ENCODE assay signal across 9 cellular contexts in genomic region chr19:6464070-6464873, GRCh38. TPM values are rescaled to one million over a fixed set of nuclear protein-coding genes. Genes with fewer than 3 reads are reported as not detected.
DNase-seq lines count a peak whose midpoint lies in the region; ATAC-seq and TF ChIP-seq lines count a peak whose summit lies in the region.
"Had no signal": no experiment of that assay in that cellular context is flagged by ENCODE, and none has a peak within 500 bp of the region (broad histone marks: within the 10 kb centered on the region; RNA-seq: fewer than 3 reads in every experiment).

TSS of gene CRB3 (plus strand) at chr19:6464271. CDS start at chr19:6464702, 431 bp downstream.

- DNase-seq in NCI-H187 (lab: John Stamatoyannopoulos, UW) (peak; percentile 53 to 63), NCI-H187 treated with DMSO at 0.1 percent for 48 hours (lab: John Stamatoyannopoulos, UW) (no peak), kidney tubule cell (ENCODE audit: low spot score) (peak; percentile 87), suprapubic skin (ENCODE audit: low spot score in 2 of 2) (peak; percentile 83 to 90), NCI-H446 treated with DMSO at 0.1 percent for 48 hours (lab: John Stamatoyannopoulos, UW) (no peak)
- peak; percentile 72 for DNase-seq in activated T-cell treated with anti-CD3 and anti-CD28 coated beads, Interleukin-2, amount 50 U/mL, for 1 hour

- ATAC-seq in HG03460 (IDR thresholded peaks at IDR 0.05; ENCODE audit: unreplicated experiment) (no peak), GM18520 (IDR thresholded peaks at IDR 0.05; ENCODE audit: unreplicated experiment) (no peak)

- peaks cover 34% of the 10 kb centered on the region for H3K4me1 ChIP-seq in suprapubic skin

- TF ChIP-seq CTCF in suprapubic skin (IDR thresholded peaks at IDR 0.05): no peak

- TF ChIP-seq POLR2A in suprapubic skin (IDR thresholded peaks at IDR 0.05): no peak

- no peak for TF ChIP-seq EP300 in suprapubic skin (IDR thresholded peaks at IDR 0.05)

- no peaks in the 10 kb centered on the region for H3K9me3 ChIP-seq in suprapubic skin
- H3K9me3 ChIP-seq: neutrophil had no signal

- H3K27me3 ChIP-seq in suprapubic skin: peaks cover 12% of the 10 kb centered on the region

- peaks cover 7% of the 10 kb centered on the region for H3K36me3 ChIP-seq in suprapubic skin

- 7% methylated on average over 29 of the region's 65 CpGs for WGBS in suprapubic skin

- peak within 1 kb of the TSS; percentile 77 for H3K27ac ChIP-seq in suprapubic skin
- H3K27ac ChIP-seq: neutrophil had no signal

- peak within 1 kb of the TSS; percentile 59 for H3K4me3 ChIP-seq in suprapubic skin

RNA-seq across cellular contexts. Expression of gene CRB3, which starts in this region (rescaled TPM):
- total RNA-seq in suprapubic skin: 100 to 1,000 TPM in 1 of 4 donors, 10 to 100 TPM in 3; 67.3 to 113 (median 76.1) TPM

Comparison
In these comparisons a context has a peak if more than half of its experiments do, and no peak if none do; other contexts are left out.
1. DNase-seq: peak in NCI-H187 (2 of 2), activated T-cell treated with anti-CD3 and anti-CD28 coated beads, Interleukin-2, amount 50 U/mL, for 1 hour (single experiment), kidney tubule cell (single experiment) and suprapubic skin (2 of 2); none in NCI-H187 treated with DMSO at 0.1 percent for 48 hours (single experiment) and NCI-H446 treated with DMSO at 0.1 percent for 48 hours (single experiment).